1 cellular context compared by ENCODE assay signal in the genomic region with DNA sequence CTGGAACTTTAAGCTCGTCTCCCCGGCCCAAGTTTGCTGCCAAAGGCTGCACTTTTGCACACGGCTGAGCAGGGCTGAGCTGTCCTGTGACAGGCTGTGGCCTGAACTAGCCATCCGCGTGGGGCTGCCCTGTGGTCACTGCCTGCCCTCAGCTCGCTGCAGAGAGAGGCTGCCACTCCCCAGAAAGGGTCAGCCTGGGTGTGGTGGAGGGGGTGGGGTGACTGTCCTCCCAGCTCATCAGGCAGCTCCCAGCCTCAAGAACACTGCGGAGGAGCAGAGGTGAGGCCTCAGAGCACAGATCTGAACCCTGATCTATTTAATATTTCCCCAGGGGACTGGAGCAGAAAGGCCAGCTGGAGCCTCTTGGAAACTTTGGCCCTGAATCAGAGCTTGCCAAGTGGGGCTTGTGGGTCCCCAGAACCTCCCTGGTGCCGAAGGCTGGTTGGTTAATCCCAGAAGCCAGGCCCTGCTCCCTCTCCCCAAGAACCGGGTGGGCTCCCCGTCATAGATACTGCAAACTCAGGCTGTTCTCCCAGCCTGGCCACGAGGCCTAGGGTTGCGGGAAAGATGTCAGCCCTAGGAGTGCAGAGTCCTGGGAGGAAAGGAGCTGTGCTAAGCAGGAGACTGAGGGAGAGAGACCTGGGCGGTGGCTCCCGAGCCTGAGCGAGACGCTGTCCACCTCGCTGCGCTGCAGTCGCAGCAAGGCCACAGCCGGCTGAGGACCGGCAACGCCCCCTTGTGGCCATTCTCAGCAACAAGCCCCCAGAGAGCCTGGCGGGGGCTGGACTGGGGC.
TF ChIP-seq lines count a peak whose summit lies in the region.

No MANE protein-coding gene starts in this region.

TF ChIP-seq in HCT116, 20 proteins besides CTCF, POLR2A, EP300 and RAD21 (continued from another document):
- no peak for TF ChIP-seq CEBPB (IDR thresholded peaks at IDR 0.05; ENCODE audit: low read depth)
- no peak for TF ChIP-seq SRF (IDR thresholded peaks at IDR 0.05; ENCODE audit: low read depth)
- peak; percentile 8 for TF ChIP-seq YY1 (IDR thresholded peaks at IDR 0.05; ENCODE audit: extremely low read depth, insufficient replicate concordance, low read depth, low read length)
- TF ChIP-seq SP1 (IDR thresholded peaks at IDR 0.05; ENCODE audit: low read depth), result no peak
TF ChIP-seq in HCT116: peak in this region for 1.
